Comparison of ENCODE assay signal across 7 cellular contexts in the genomic region with DNA sequence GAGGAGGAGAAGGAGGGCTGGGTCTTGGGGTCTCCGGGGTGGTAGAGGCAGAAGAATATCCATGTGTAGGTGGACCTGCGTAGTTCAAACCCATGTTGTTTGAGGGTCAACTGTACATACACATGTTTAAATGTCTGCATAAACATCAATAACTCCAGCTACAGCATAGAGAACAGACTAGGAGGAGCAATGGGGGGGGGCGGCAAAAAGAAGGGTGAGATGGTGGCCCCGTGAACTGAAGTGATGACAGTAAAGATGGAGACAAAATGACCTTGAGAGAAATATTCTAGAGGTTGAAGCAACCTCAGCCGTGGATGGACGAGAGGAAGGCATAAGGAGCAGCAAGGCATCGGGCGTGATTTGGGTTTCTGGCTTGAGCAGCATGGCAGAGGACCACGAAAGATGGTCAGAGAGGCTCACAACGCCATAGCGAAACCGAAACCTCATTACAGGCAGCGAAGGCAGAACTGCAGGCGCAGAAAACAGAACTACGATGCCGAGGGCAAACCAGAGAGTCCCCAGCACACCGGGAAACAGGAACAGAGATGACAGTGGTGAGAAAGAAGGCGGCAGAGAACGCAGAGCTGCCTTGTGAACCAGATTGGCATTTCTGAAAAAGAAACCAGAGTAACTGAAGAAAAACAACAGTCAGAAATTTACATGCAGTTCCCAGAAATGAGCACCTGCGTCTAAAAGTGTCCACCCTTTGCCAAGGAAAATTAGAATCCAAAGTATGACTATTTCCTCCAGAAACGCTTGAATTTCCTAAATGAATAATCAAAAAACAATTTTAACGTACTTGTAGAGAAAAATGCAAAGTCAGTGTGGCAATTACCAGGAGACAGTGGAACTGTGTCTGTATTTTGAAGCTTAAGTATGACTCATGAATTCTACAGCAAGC. TPM values are rescaled to one million over a fixed set of nuclear protein-coding genes. Genes with fewer than 3 reads are reported as not detected.
DNase-seq lines count a peak whose midpoint lies in the region; ATAC-seq and TF ChIP-seq lines count a peak whose summit lies in the region.

No MANE protein-coding gene starts in this region.

- H3K27ac ChIP-seq in esophagus squamous epithelium (peak overlapping the region; percentile 57 to 78 (median 73)), psoas muscle (peak overlapping the region; percentile 33)

- H3K27me3 ChIP-seq in esophagus squamous epithelium: no peaks in the 10 kb centered on the region
- H3K27me3 ChIP-seq in psoas muscle (ENCODE audit: insufficient read depth in 3 of 3, low read length in 2 of 3): no peaks in the 10 kb centered on the region

- DNase-seq in NOMO-1 (lab: John Stamatoyannopoulos, UW; ENCODE audit: unreplicated experiment in 2 of 2): peak; percentile 96 to 97
- DNase-seq in activated CD8-positive, alpha-beta memory T cell treated with anti-CD3 and anti-CD28 coated beads, Interleukin-2, amount 50 U/mL, for 48 hours: peak; percentile 79
- peak; percentile 35 for DNase-seq in esophagus squamous epithelium (lab: John Stamatoyannopoulos, UW)
- no peak for DNase-seq in psoas muscle
- DNase-seq in NCI-H187 treated with DMSO at 0.1 percent for 48 hours (lab: John Stamatoyannopoulos, UW): no peak

- intact Hi-C loops in esophagus squamous epithelium (cut with DNase I): loop anchor here (10.0 kb wide), 2 partner anchors 377 to 827 kb away; a partner anchor contains a TSS
- intact Hi-C loops in psoas muscle (cut with DNase I): loop anchor here in 1 of 2 donors (5.0 to 10.0 kb wide), 3 partner anchors 204 to 467 kb away; a partner anchor contains a TSS

- TF ChIP-seq POLR2A in esophagus squamous epithelium (IDR thresholded peaks at IDR 0.05): peak in 1 of 4 donors; percentile 62

- H3K36me3 ChIP-seq in esophagus squamous epithelium (no peaks in the 10 kb centered on the region), psoas muscle (ENCODE audit: insufficient read depth in 1 of 2, low read depth in 1 of 2) (no peaks in the 10 kb centered on the region)

- 50 to 60% methylated on average over 22 of the region's 22 CpGs for WGBS in esophagus squamous epithelium, 2 donors
- 49 to 71% (median 65%) methylated on average over 22 of the region's 22 CpGs for WGBS in psoas muscle, 3 donors

- H3K4me3 ChIP-seq in esophagus squamous epithelium (peak overlapping the region; percentile 22 to 44 (median 30)), psoas muscle (peak overlapping the region; percentile 12)

- TF ChIP-seq CTCF in esophagus squamous epithelium (IDR thresholded peaks at IDR 0.05) (no peak), psoas muscle (IDR thresholded peaks at IDR 0.05) (no peak)

- peak; percentile 79 for ATAC-seq in GM18867 (IDR thresholded peaks at IDR 0.05; ENCODE audit: unreplicated experiment)
- ATAC-seq in HG02981 (IDR thresholded peaks at IDR 0.05; ENCODE audit: unreplicated experiment): peak; percentile 86
- ATAC-seq in psoas muscle: peak; percentile 31 to 51 (median 46)

- H3K4me1 ChIP-seq in esophagus squamous epithelium (peaks cover 0 to 18% (median 15%) of the 10 kb centered on the region in 3 donors), psoas muscle (no peaks in the 10 kb centered on the region)

- H3K9me3 ChIP-seq in esophagus squamous epithelium (no peaks in the 10 kb centered on the region), psoas muscle (no peaks in the 10 kb centered on the region)

RNA-seq across cellular contexts. Expression of a gene that starts 50.2 kb away (rescaled TPM):
- total RNA-seq in esophagus squamous epithelium (under 1 TPM in 1 of 4 donors, not detected in 3; 0.57 TPM), psoas muscle (under 1 TPM; 0.10 to 0.79 (median 0.12) TPM)
- polyA plus RNA-seq in psoas muscle: under 1 TPM in 2 of 3 donors, not detected in 1; 0.05 to 0.06 TPM

Comparison
In these comparisons a context has a peak if more than half of its experiments do, and no peak if none do; other contexts are left out.
1. DNase-seq: peak in NOMO-1 (2 of 2), activated CD8-positive, alpha-beta memory T cell treated with anti-CD3 and anti-CD28 coated beads, Interleukin-2, amount 50 U/mL, for 48 hours (single experiment) and esophagus squamous epithelium (single experiment); none in psoas muscle (0 of 2) and NCI-H187 treated with DMSO at 0.1 percent for 48 hours (single experiment).
2. Peak in every context shown above with its lines, with median percentiles within 50 percentile points of each other: ATAC-seq.